In the genomic region with DNA sequence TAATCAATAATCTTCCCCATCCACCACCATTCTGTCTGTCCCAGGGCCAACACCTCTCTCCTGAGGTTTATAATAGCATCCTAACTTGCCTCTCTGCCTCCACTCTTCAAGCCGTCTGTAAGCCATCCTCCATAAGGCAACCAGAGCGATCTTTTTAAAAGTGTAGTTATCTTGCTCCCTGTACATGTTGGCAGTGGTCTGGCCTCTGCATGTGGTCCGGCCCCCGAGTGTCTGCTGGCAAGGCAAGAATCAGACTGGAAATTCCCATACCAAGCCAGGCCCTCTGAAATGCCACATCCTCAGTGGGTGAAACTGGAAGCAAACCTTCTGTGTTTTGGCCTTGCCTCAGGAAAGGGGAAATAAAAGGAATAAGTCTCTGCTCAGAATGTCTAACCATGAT, we compare ENCODE assay signal across 1 cellular context.
TF ChIP-seq lines count a peak whose summit lies in the region.

No MANE protein-coding gene starts in this region.

TF ChIP-seq in IMR-90, 13 proteins besides CTCF, POLR2A, EP300 and RAD21 (continued from another document):
- TF ChIP-seq, protein P1, sequence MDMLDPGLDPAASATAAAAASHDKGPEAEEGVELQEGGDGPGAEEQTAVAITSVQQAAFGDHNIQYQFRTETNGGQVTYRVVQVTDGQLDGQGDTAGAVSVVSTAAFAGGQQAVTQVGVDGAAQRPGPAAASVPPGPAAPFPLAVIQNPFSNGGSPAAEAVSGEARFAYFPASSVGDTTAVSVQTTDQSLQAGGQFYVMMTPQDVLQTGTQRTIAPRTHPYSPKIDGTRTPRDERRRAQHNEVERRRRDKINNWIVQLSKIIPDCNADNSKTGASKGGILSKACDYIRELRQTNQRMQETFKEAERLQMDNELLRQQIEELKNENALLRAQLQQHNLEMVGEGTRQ (IDR thresholded peaks at IDR 0.05; ENCODE audit: low read depth, low read length), result no peak
- TF ChIP-seq, protein P2, sequence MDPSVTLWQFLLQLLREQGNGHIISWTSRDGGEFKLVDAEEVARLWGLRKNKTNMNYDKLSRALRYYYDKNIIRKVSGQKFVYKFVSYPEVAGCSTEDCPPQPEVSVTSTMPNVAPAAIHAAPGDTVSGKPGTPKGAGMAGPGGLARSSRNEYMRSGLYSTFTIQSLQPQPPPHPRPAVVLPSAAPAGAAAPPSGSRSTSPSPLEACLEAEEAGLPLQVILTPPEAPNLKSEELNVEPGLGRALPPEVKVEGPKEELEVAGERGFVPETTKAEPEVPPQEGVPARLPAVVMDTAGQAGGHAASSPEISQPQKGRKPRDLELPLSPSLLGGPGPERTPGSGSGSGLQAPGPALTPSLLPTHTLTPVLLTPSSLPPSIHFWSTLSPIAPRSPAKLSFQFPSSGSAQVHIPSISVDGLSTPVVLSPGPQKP (IDR thresholded peaks at IDR 0.05; ENCODE audit: borderline replicate concordance, low read depth, low read length), result no peak
- TF ChIP-seq FOS (IDR thresholded peaks at IDR 0.05; ENCODE audit: low read depth, low read length) (no peak), NFE2L2 (IDR thresholded peaks at IDR 0.05; ENCODE audit: low read depth, low read length) (no peak)
TF ChIP-seq in IMR-90: peak in this region for 0.
